Comparison of ENCODE assay signal across 8 cellular contexts in genomic region chr1:179955731-179956130, GRCh38. TPM values are rescaled to one million over a fixed set of nuclear protein-coding genes. Genes with fewer than 3 reads are reported as not detected.
A peak's percentile ranks its signal among the peaks of the same experiment; 100 is the strongest.
DNase-seq lines count a peak whose midpoint lies in the region; ATAC-seq, FAIRE-seq and TF ChIP-seq lines count a peak whose summit lies in the region.

No MANE protein-coding gene starts in this region.

- DNase-seq in effector memory CD8-positive, alpha-beta T cell = no peak
- no peak for DNase-seq in ovary
- no peak for DNase-seq in islet precursor cell
- DNase-seq in HCEC 1CT = no peak
- DNase-seq in GM12892 (ENCODE audit: insufficient read length) = no peak
- DNase-seq in amniotic stem cell (lab: John Stamatoyannopoulos, UW) = no peak

- H3K4me1 ChIP-seq in OCI-LY3 (ENCODE audit: low read length) = peaks cover 39% of the 10 kb centered on the region
- H3K4me1 ChIP-seq in ovary (ENCODE audit: insufficient read depth) = no peaks in the 10 kb centered on the region

- no peak for TF ChIP-seq CTCF in OCI-LY3 (IDR thresholded peaks at IDR 0.05; ENCODE audit: low read depth, low read length)
- TF ChIP-seq CTCF in ovary (IDR thresholded peaks at IDR 0.05) = no peak

- no peak overlapping the region for H2AFZ ChIP-seq in OCI-LY3 (ENCODE audit: low read depth, low read length)

- FAIRE-seq in G401.6 (lab: Jason Lieb, UNC) (peak; percentile 21), GM12892 (lab: Jason Lieb, UNC) (no peak)

- H3K27me3 Mint-ChIP-seq in effector memory CD8-positive, alpha-beta T cell = no peaks in the 10 kb centered on the region

- H3K27ac ChIP-seq in OCI-LY3 (ENCODE audit: low read length) (no peak overlapping the region), ovary (no peak overlapping the region)

- peak overlapping the region; percentile 79 for H3K9ac ChIP-seq in OCI-LY3 (ENCODE audit: low read length)

- H3K79me2 ChIP-seq in OCI-LY3 (ENCODE audit: low read length) = peaks cover 64% of the 10 kb centered on the region

- peak overlapping the region; percentile 90 to 92 for H3K27ac Mint-ChIP-seq in effector memory CD8-positive, alpha-beta T cell

- H3K4me3 ChIP-seq in OCI-LY3 (ENCODE audit: low read length) = peak overlapping the region; percentile 84
- H3K4me3 ChIP-seq in ovary = peak overlapping the region; percentile 97

- TF ChIP-seq POLR2A in ovary (IDR thresholded peaks at IDR 0.05) (no peak), GM12892 (IDR thresholded peaks at IDR 0.05; ENCODE audit: low read depth, low read length) (no peak)

- H3K36me3 Mint-ChIP-seq in effector memory CD8-positive, alpha-beta T cell (ENCODE audit: insufficient read depth) = peaks cover 20% of the 10 kb centered on the region

- 1% methylated on average over 3 of the region's 3 CpGs for WGBS in ovary, 3 donors

- ATAC-seq in effector memory CD8-positive, alpha-beta T cell (replicated peaks) = no peak

- H3K36me3 ChIP-seq in OCI-LY3 (replicated peaks; ENCODE audit: low read depth, low read length) = no peaks in the 10 kb centered on the region
- H3K36me3 ChIP-seq in ovary = no peaks in the 10 kb centered on the region

- peaks cover 35% of the 10 kb centered on the region for H4K20me1 ChIP-seq in OCI-LY3 (ENCODE audit: insufficient read depth, low read length)

- intact Hi-C loops in ovary (cut with DNase I) = loop anchor here in 2 of 4 donors (2.0 to 10.0 kb wide), 2 partner anchors 71 to 73 kb away; partner anchors contain the start of gene TOR1AIP1 (in 2 of the 2)

- no peaks in the 10 kb centered on the region for H3K9me3 Mint-ChIP-seq in effector memory CD8-positive, alpha-beta T cell

- peak overlapping the region; percentile 86 for H3K4me2 ChIP-seq in OCI-LY3 (ENCODE audit: low read length)

- peaks cover 28 to 52% of the 10 kb centered on the region in 2 donors for H3K4me1 Mint-ChIP-seq in effector memory CD8-positive, alpha-beta T cell (ENCODE audit: low read depth in 2 of 2)

- TF ChIP-seq EP300 in ovary (IDR thresholded peaks at IDR 0.05) = no peak

- peak overlapping the region; percentile 84 to 86 for H3K4me3 Mint-ChIP-seq in effector memory CD8-positive, alpha-beta T cell

- no peaks in the 10 kb centered on the region for H3K27me3 ChIP-seq in OCI-LY3 (ENCODE audit: low read depth, low read length)
- no peaks in the 10 kb centered on the region for H3K27me3 ChIP-seq in ovary

- no peaks in the 10 kb centered on the region for H3K9me3 ChIP-seq in OCI-LY3 (ENCODE audit: insufficient read depth, low read length)
- H3K9me3 ChIP-seq in ovary = no peaks in the 10 kb centered on the region

RNA-seq across cellular contexts. Expression of gene CEP350, which starts 1.1 kb away (rescaled TPM):
- 10 to 100 TPM; 38.7 to 69.4 (median 55.2) TPM for total RNA-seq in ovary
- polyA plus RNA-seq in ovary = 10 to 100 TPM in 1 of 2 donors, 1 to 10 TPM in 1; 7.9 to 16.2 TPM
- 14.7 TPM for polyA plus RNA-seq in GM12892 (2012; ENCODE audit: missing spikeins)
